Comparison of ENCODE assay signal across 26 cellular contexts in genomic region chr12:24881724-24882371, GRCh38.
"Had no signal": no experiment of that assay in that cellular context is flagged by ENCODE, and none has a peak within 500 bp of the region (broad histone marks: within the 10 kb centered on the region; RNA-seq: fewer than 3 reads in every experiment).

No MANE protein-coding gene starts in this region.

- H3K36me3 ChIP-seq: esophagus muscularis mucosa, gastroesophageal sphincter, heart left ventricle, neutrophil, prostate gland, right atrium auricular region, sigmoid colon, thoracic aorta, tibial nerve, upper lobe of right lung, vagina had no signal

- H3K9me3 Mint-ChIP-seq: memory B cell; natural killer cell; neural crest cell; stimulated activated memory B cell treated with anti-CD40 and anti-IgM and Interleukin-4, amounts not matched to agents 10 μg/mL and 1 μg/mL and 100 μg/mL, for 72 hours; stimulated activated naive CD8-positive, alpha-beta T cell treated with anti-CD3 and anti-CD28 coated beads, Interleukin-15, Interleukin-2, amounts not matched to agents 100 ng/mL and 50 ng/mL, for 24 hours had no signal

- H3K4me1 Mint-ChIP-seq: memory B cell; natural killer cell; neural crest cell; stimulated activated memory B cell treated with anti-CD40 and anti-IgM and Interleukin-4, amounts not matched to agents 10 μg/mL and 1 μg/mL and 100 μg/mL, for 72 hours had no signal

- H3K27me3 ChIP-seq: dorsolateral prefrontal cortex, esophagus muscularis mucosa, foreskin keratinocyte, gastroesophageal sphincter, heart left ventricle, hepatocyte, neutrophil, right atrium auricular region, sigmoid colon, tibial nerve, upper lobe of right lung, vagina had no signal

- H3K27me3 Mint-ChIP-seq: memory B cell; stimulated activated memory B cell treated with anti-CD40 and anti-IgM and Interleukin-4, amounts not matched to agents 10 μg/mL and 1 μg/mL and 100 μg/mL, for 72 hours; stimulated activated naive CD8-positive, alpha-beta T cell treated with anti-CD3 and anti-CD28 coated beads, Interleukin-15, Interleukin-2, amounts not matched to agents 100 ng/mL and 50 ng/mL, for 24 hours had no signal

- H3K27ac Mint-ChIP-seq: memory B cell; natural killer cell; stimulated activated memory B cell treated with anti-CD40 and anti-IgM and Interleukin-4, amounts not matched to agents 10 μg/mL and 1 μg/mL and 100 μg/mL, for 72 hours; stimulated activated naive CD8-positive, alpha-beta T cell treated with anti-CD3 and anti-CD28 coated beads, Interleukin-15, Interleukin-2, amounts not matched to agents 100 ng/mL and 50 ng/mL, for 24 hours had no signal

- DNase-seq: dorsolateral prefrontal cortex; effector CD4-positive, alpha-beta T cell; foreskin keratinocyte; heart left ventricle; kidney; natural killer cell; sigmoid colon; stimulated activated CD4-positive, alpha-beta T cell treated with anti-CD3 and anti-CD28 coated beads, Interleukin-2, amount 100 ng/mL, for 24 hours; stimulated activated CD4-positive, alpha-beta T cell treated with anti-CD3 and anti-CD28 coated beads, Interleukin-4, amount 100 ng/mL, for 4 hours; upper lobe of right lung had no signal

- H3K4me1 ChIP-seq: foreskin keratinocyte, gastroesophageal sphincter, heart left ventricle, parathyroid adenoma, prostate gland, right atrium auricular region, sigmoid colon, tibial nerve, upper lobe of right lung, vagina had no signal

- H3K4me3 Mint-ChIP-seq: memory B cell; natural killer cell; neural crest cell; stimulated activated memory B cell treated with anti-CD40 and anti-IgM and Interleukin-4, amounts not matched to agents 10 μg/mL and 1 μg/mL and 100 μg/mL, for 72 hours; stimulated activated naive CD8-positive, alpha-beta T cell treated with anti-CD3 and anti-CD28 coated beads, Interleukin-15, Interleukin-2, amounts not matched to agents 100 ng/mL and 50 ng/mL, for 24 hours had no signal

- H3K27ac ChIP-seq: dorsolateral prefrontal cortex, esophagus muscularis mucosa, foreskin keratinocyte, gastroesophageal sphincter, heart left ventricle, hepatocyte, neutrophil, parathyroid adenoma, prostate gland, right atrium auricular region, sigmoid colon, thoracic aorta, tibial nerve, upper lobe of right lung, vagina had no signal

- H3K36me3 Mint-ChIP-seq: memory B cell, natural killer cell had no signal

- H3K9ac ChIP-seq: parathyroid adenoma had no signal

- H3K9me3 ChIP-seq: esophagus muscularis mucosa, gastroesophageal sphincter, heart left ventricle, neutrophil, prostate gland, right atrium auricular region, sigmoid colon, thoracic aorta, tibial nerve, upper lobe of right lung, vagina had no signal

- ATAC-seq: foreskin keratinocyte; gastroesophageal sphincter; heart left ventricle; left lobe of liver; natural killer cell; stimulated activated memory B cell treated with anti-CD40 and anti-IgM and Interleukin-4, amounts not matched to agents 10 μg/mL and 1 μg/mL and 100 μg/mL, for 72 hours; upper lobe of right lung had no signal

- H3K4me3 ChIP-seq: dorsolateral prefrontal cortex, esophagus muscularis mucosa, gastroesophageal sphincter, heart left ventricle, hepatocyte, lung, prostate gland, right atrium auricular region, sigmoid colon, thoracic aorta, tibial nerve, upper lobe of right lung, vagina had no signal
